19 cellular contexts compared by ENCODE assay signal in the genomic region with DNA sequence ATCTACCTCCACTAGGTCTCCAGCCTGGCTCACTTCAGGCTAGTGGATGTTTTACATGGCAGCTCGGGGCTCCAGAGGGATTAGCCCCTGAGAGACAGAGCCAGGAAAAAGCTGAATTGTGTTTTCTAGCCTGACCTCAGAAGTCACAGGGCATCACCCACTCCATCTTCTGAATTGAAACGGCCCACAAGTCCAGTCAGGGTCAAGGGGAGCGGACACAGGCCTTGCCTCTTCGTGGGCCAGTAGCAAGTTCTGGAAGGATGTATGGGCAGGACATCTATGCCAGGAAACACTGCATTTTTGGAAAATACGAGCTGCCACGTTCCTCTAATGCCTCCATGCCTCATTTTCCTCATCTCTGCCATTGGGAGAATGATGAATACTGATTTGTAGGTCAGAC.
"Had no signal": no experiment of that assay in that cellular context is flagged by ENCODE, and none has a peak within 500 bp of the region (broad histone marks: within the 10 kb centered on the region; RNA-seq: fewer than 3 reads in every experiment).

No MANE protein-coding gene starts in this region.

- H3K4me3 ChIP-seq: lung, prostate gland, tibial artery had no signal

- H3K36me3 ChIP-seq: prostate gland, tibial artery had no signal

- H3K9me3 ChIP-seq: prostate gland had no signal

- ATAC-seq: foreskin keratinocyte; left lobe of liver; naive thymus-derived CD4-positive, alpha-beta T cell; stimulated activated effector memory CD8-positive, alpha-beta T cell treated with anti-CD3 and anti-CD28 coated beads, Interleukin-12 subunit alpha, Interleukin-12 subunit beta, amount 100 ng/mL, for 72 hours; stimulated activated naive CD8-positive, alpha-beta T cell treated with anti-CD3 and anti-CD28 coated beads, Interleukin-15, amount 100 ng/mL, for 72 hours had no signal

- H3K27ac ChIP-seq: foreskin keratinocyte, prostate gland, tibial artery had no signal

- H3K9me3 Mint-ChIP-seq: activated CD4-positive, alpha-beta T cell treated with anti-CD3 and anti-CD28 coated beads, Interleukin-2, amount 10 ng/mL, durations not matched to agents 24 days and 14 days; neural crest cell; stimulated activated effector memory CD8-positive, alpha-beta T cell treated with anti-CD3 and anti-CD28 coated beads, Interleukin-12 subunit alpha, Interleukin-12 subunit beta, amount 100 ng/mL, for 72 hours; stimulated activated naive CD8-positive, alpha-beta T cell treated with anti-CD3 and anti-CD28 coated beads, Interleukin-15, amount 100 ng/mL, for 72 hours had no signal

- H3K4me1 ChIP-seq: foreskin keratinocyte, prostate gland, tibial artery had no signal

- H3K27ac Mint-ChIP-seq: activated CD4-positive, alpha-beta memory T cell treated with anti-CD3 and anti-CD28 coated beads, Interleukin-2, amount 10 ng/mL, durations not matched to agents 7 days and 5 days; activated CD4-positive, alpha-beta T cell treated with anti-CD3 and anti-CD28 coated beads, Interleukin-2, amount 10 ng/mL, durations not matched to agents 24 days and 14 days; dendritic cell treated with granulocyte-macrophage colony-stimulating factor and Interleukin-4, amounts not matched to agents 40 ng/mL and 50 ng/mL, for 4 days; stimulated activated effector memory CD8-positive, alpha-beta T cell treated with anti-CD3 and anti-CD28 coated beads, Interleukin-12 subunit alpha, Interleukin-12 subunit beta, amount 100 ng/mL, for 72 hours; stimulated activated naive CD8-positive, alpha-beta T cell treated with anti-CD3 and anti-CD28 coated beads, Interleukin-15, amount 100 ng/mL, for 72 hours had no signal

- H3K36me3 Mint-ChIP-seq: naive thymus-derived CD4-positive, alpha-beta T cell; stimulated activated effector memory CD8-positive, alpha-beta T cell treated with anti-CD3 and anti-CD28 coated beads, Interleukin-12 subunit alpha, Interleukin-12 subunit beta, amount 100 ng/mL, for 72 hours had no signal

- DNase-seq: activated CD4-positive, alpha-beta memory T cell treated with anti-CD3 and anti-CD28 coated beads, Interleukin-2, amount 10 ng/mL, durations not matched to agents 7 days and 5 days; activated CD4-positive, alpha-beta T cell treated with anti-CD3 and anti-CD28 coated beads, Interleukin-2, amount 10 ng/mL, durations not matched to agents 24 days and 14 days; activated CD4-positive, CD25-positive, alpha-beta regulatory T cell; activated naive CD4-positive, alpha-beta T cell treated with Interleukin-2 at 50 U/mL for 16 hours; amygdala; effector CD4-positive, alpha-beta T cell; erythroblast; foreskin keratinocyte; naive thymus-derived CD4-positive, alpha-beta T cell; stimulated activated CD4-positive, alpha-beta T cell treated with anti-CD3 and anti-CD28 coated beads, Interleukin-12 subunit alpha, Interleukin-12 subunit beta, amount 100 ng/mL, for 4 hours; stimulated activated naive CD8-positive, alpha-beta T cell treated with anti-CD3 and anti-CD28 coated beads, Interleukin-15, amount 100 ng/mL, for 72 hours; T-helper 9 cell had no signal

- H3K4me3 Mint-ChIP-seq: activated CD4-positive, alpha-beta memory T cell treated with anti-CD3 and anti-CD28 coated beads, Interleukin-2, amount 10 ng/mL, durations not matched to agents 7 days and 5 days; activated CD4-positive, alpha-beta T cell treated with anti-CD3 and anti-CD28 coated beads, Interleukin-2, amount 10 ng/mL, durations not matched to agents 24 days and 14 days; dendritic cell treated with granulocyte-macrophage colony-stimulating factor and Interleukin-4, amounts not matched to agents 40 ng/mL and 50 ng/mL, for 4 days; naive thymus-derived CD4-positive, alpha-beta T cell; neural crest cell; stimulated activated effector memory CD8-positive, alpha-beta T cell treated with anti-CD3 and anti-CD28 coated beads, Interleukin-12 subunit alpha, Interleukin-12 subunit beta, amount 100 ng/mL, for 72 hours; stimulated activated naive CD8-positive, alpha-beta T cell treated with anti-CD3 and anti-CD28 coated beads, Interleukin-15, amount 100 ng/mL, for 72 hours had no signal
